Comparison of ENCODE assay signal across 8 cellular contexts in the genomic region with DNA sequence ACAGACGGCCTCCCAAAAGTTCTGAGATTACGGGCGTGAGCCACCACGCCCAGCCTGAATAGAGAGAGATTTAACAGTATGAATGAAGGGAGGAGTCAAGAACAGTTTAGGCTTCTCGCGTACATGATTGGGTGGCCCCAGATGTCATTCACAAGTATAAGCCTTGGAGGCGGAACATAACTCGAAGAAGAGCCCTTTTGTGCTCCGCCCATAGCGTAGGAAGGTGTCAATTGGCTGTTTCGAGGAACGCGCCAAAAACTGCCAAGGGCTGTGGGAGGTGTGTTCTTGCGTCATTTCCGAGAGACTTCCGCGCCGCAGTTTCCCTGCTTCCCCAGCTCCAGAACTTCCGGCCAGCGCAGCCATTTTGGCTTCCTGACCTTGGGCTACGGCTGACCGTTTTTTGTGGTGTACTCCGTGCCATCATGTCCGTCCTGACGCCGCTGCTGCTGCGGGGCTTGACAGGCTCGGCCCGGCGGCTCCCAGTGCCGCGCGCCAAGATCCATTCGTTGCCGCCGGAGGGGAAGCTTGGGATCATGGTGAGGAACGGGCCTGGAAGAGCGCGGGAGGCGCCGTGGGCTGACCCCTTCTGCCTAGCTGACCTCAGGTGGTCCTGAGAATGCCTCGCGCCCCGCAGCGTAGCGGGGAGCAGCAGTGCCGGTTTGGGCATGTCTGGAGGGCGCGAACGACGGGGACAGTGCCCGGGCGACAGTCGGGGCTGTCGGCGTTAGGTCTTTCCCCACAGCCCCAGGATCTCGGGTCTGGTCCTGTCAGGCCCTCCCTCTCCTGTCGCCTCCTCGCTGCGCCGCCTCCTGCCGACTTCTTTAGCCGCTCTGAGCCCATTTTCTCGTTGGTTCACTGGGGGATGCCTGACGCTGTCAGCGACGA.
DNase-seq lines count a peak whose midpoint lies in the region; ATAC-seq and FAIRE-seq lines count a peak whose summit lies in the region.

Gene COX8A (plus strand): TSS at position 362 of the 885 bp plus-strand sequence. CDS start 61 bp downstream, at position 423.

- H3K36me3 Mint-ChIP-seq in effector memory CD8-positive, alpha-beta T cell (ENCODE audit: insufficient read depth) = peaks cover 17% of the 10 kb centered on the region

- peaks cover 29 to 32% of the 10 kb centered on the region in 2 donors for H3K4me1 Mint-ChIP-seq in effector memory CD8-positive, alpha-beta T cell (ENCODE audit: low read depth in 2 of 2)

- no peak for FAIRE-seq in HTR-8/SVneo (lab: Jason Lieb, UNC)

- peaks cover 0 to 9% of the 10 kb centered on the region in 2 donors for H3K27me3 Mint-ChIP-seq in effector memory CD8-positive, alpha-beta T cell

- peak within 1 kb of the TSS; percentile 98 to 100 for H3K4me3 Mint-ChIP-seq in effector memory CD8-positive, alpha-beta T cell

- peak within 1 kb of the TSS; percentile 98 to 99 for H3K27ac Mint-ChIP-seq in effector memory CD8-positive, alpha-beta T cell

- ATAC-seq in GM21367 (IDR thresholded peaks at IDR 0.05; ENCODE audit: unreplicated experiment) = peak; percentile 95
- ATAC-seq in effector memory CD8-positive, alpha-beta T cell (replicated peaks) = peak; percentile 96

- no peaks in the 10 kb centered on the region for H3K9me3 Mint-ChIP-seq in effector memory CD8-positive, alpha-beta T cell

- DNase-seq in COR-L47 (lab: John Stamatoyannopoulos, UW) (peak; percentile 100), HTR-8/SVneo (ENCODE audit: insufficient read length, low spot score) (peak; percentile 98), NOMO-1 treated with dmso at 0.1 percent for 144 hours (lab: John Stamatoyannopoulos, UW; ENCODE audit: unreplicated experiment) (peak; percentile 99), medulla oblongata (ENCODE audit: extremely low spot score) (peak; percentile 100)
- peak; percentile 57 to 84 (median 79) for DNase-seq in activated CD8-positive, alpha-beta memory T cell treated with anti-CD3 and anti-CD28 coated beads for 48 hours (ENCODE audit: low read depth in 2 of 3, low spot score in 2 of 3)
- DNase-seq in effector memory CD8-positive, alpha-beta T cell = peak; percentile 90 to 94 (median 93)
- DNase-seq in stimulated activated CD8-positive, alpha-beta memory T cell treated with anti-CD3 and anti-CD28 coated beads, Interleukin-12 subunit alpha, Interleukin-12 subunit beta, amount 100 ng/mL, for 1 hour (ENCODE audit: low read depth) = peak; percentile 90

Comparison
In these comparisons a context has a peak if more than half of its experiments do, and no peak if none do; other contexts are left out.
1. Peak in every context shown above with its lines: DNase-seq and ATAC-seq.